In genomic region chr12:131737485-131737827, GRCh38 we compare ENCODE assay signal across 21 cellular contexts. TPM values are rescaled to one million over a fixed set of nuclear protein-coding genes. Genes with fewer than 3 reads are reported as not detected.
A peak's percentile ranks its signal among the peaks of the same experiment; 100 is the strongest.
DNase-seq lines count a peak whose midpoint lies in the region; ATAC-seq, FAIRE-seq and TF ChIP-seq lines count a peak whose summit lies in the region.
"Had no signal": no experiment of that assay in that cellular context is flagged by ENCODE, and none has a peak within 500 bp of the region (broad histone marks: within the 10 kb centered on the region; RNA-seq: fewer than 3 reads in every experiment).

No MANE protein-coding gene starts in this region.

- H3K4me3 Mint-ChIP-seq in HFFc6: peak overlapping the region; percentile 41
- H3K4me3 Mint-ChIP-seq: neural crest cell; stimulated activated naive CD8-positive, alpha-beta T cell treated with anti-CD3 and anti-CD28 coated beads, Interleukin-15, amount 100 ng/mL, for 72 hours had no signal

- H3K36me3 ChIP-seq in colonic mucosa: peaks cover 4% of the 10 kb centered on the region

- H3K9me3 Mint-ChIP-seq in HFFc6: peaks cover under 1% of the 10 kb centered on the region

- TF ChIP-seq CTCF in HFFc6 (IDR thresholded peaks at IDR 0.05) (no peak), foreskin keratinocyte (conservative IDR thresholded peaks at IDR 0.05) (no peak), colonic mucosa (IDR thresholded peaks at IDR 0.05) (no peak)

- H3K27ac ChIP-seq in angular gyrus (ENCODE audit: low read depth, low read length): peak overlapping the region; percentile 79
- H3K27ac ChIP-seq in foreskin keratinocyte: peak overlapping the region; percentile 76
- H3K27ac ChIP-seq in substantia nigra (ENCODE audit: low read depth, low read length, poor library complexity, severe bottlenecking): peak overlapping the region; percentile 82
- H3K27ac ChIP-seq in colonic mucosa: no peak overlapping the region
- H3K27ac ChIP-seq: WERI-Rb-1 had no signal

- H3K36me3 Mint-ChIP-seq in HFFc6 (ENCODE audit: low read depth): peaks cover 38% of the 10 kb centered on the region

- peak overlapping the region; percentile 83 for H3K27ac Mint-ChIP-seq in HFFc6
- H3K27ac Mint-ChIP-seq: stimulated activated naive CD8-positive, alpha-beta T cell treated with anti-CD3 and anti-CD28 coated beads, Interleukin-15, amount 100 ng/mL, for 72 hours had no signal

- peaks cover 8% of the 10 kb centered on the region for H3K4me1 ChIP-seq in foreskin keratinocyte
- H3K4me1 ChIP-seq in colonic mucosa: no peaks in the 10 kb centered on the region

- FAIRE-seq in RCC 7860 (lab: Jason Lieb, UNC): no peak

- no peaks in the 10 kb centered on the region for H3K27me3 Mint-ChIP-seq in HFFc6 (ENCODE audit: insufficient read depth)
- H3K27me3 Mint-ChIP-seq: stimulated activated naive CD8-positive, alpha-beta T cell treated with anti-CD3 and anti-CD28 coated beads, Interleukin-15, amount 100 ng/mL, for 72 hours had no signal

- H3K9me3 ChIP-seq in colonic mucosa: no peaks in the 10 kb centered on the region

- DNase-seq in HFFc6 (no peak), foreskin keratinocyte (no peak), substantia nigra (lab: John Stamatoyannopoulos, UW) (no peak), colonic mucosa (no peak), RCC 7860 (ENCODE audit: low spot score) (no peak)
- no peak for DNase-seq in activated effector memory CD4-positive, alpha-beta T cell treated with Interleukin-2 at 50 U/mL for 16 hours
- DNase-seq: activated CD4-positive, alpha-beta T cell treated with anti-CD3 and anti-CD28 coated beads, Interleukin-2, amount 50 U/mL, for 4 hours; activated CD8-positive, alpha-beta memory T cell treated with anti-CD3 and anti-CD28 coated beads, Interleukin-2, amount 50 U/mL, for 48 hours; activated gamma-delta T cell; effector CD4-positive, alpha-beta T cell; GOT3; NCI-H1436; NCI-H2171; NCI-H526; SIG-M5; stimulated activated CD4-positive, alpha-beta T cell treated with anti-CD3 and anti-CD28 coated beads, Interleukin-4, amount 100 ng/mL, for 1 hour; stimulated activated naive CD8-positive, alpha-beta T cell treated with anti-CD3 and anti-CD28 coated beads, Interleukin-15, amount 100 ng/mL, for 72 hours; WERI-Rb-1 had no signal

- no peak overlapping the region for H3K9ac ChIP-seq in colonic mucosa (ENCODE audit: low read depth in 2 of 2, low read length in 2 of 2)

- ATAC-seq in foreskin keratinocyte (peak; percentile 42), HG02973 (IDR thresholded peaks at IDR 0.05; ENCODE audit: unreplicated experiment) (no peak)
- ATAC-seq: stimulated activated naive CD8-positive, alpha-beta T cell treated with anti-CD3 and anti-CD28 coated beads, Interleukin-15, amount 100 ng/mL, for 72 hours had no signal

- intact Hi-C loops in colonic mucosa (cut with DNase I): no loop called here

- peaks cover 20% of the 10 kb centered on the region for H3K4me1 Mint-ChIP-seq in HFFc6 (ENCODE audit: low read depth)
- H3K4me1 Mint-ChIP-seq: stimulated activated naive CD8-positive, alpha-beta T cell treated with anti-CD3 and anti-CD28 coated beads, Interleukin-15, amount 100 ng/mL, for 72 hours had no signal

- H3K27me3 ChIP-seq in foreskin keratinocyte: no peaks in the 10 kb centered on the region
- H3K27me3 ChIP-seq in colonic mucosa: no peaks in the 10 kb centered on the region

- no peak overlapping the region for H3K4me3 ChIP-seq in colonic mucosa

RNA-seq across cellular contexts. Expression of gene SFSWAP, which starts 26.6 kb away (rescaled TPM):
- total RNA-seq in HFFc6 (2021; fragmentation: NEBNext Ultra II Directional; extraction: Animal tissue kit (Norgen Biotek cat#: 25700)): 10 to 100 TPM; 23.9 to 32.4 (median 28.8) TPM
- 25.6 and 25.8 TPM in 2 replicates for total RNA-seq in foreskin keratinocyte
- polyA plus RNA-seq in foreskin keratinocyte: 15.6 and 18.5 TPM in 2 replicates
- 10 to 100 TPM; 28.2 to 35.6 TPM for total RNA-seq in colonic mucosa
